Comparison of ENCODE assay signal across 24 cellular contexts in genomic region chr9:68730570-68731227, GRCh38. TPM values are rescaled to one million over a fixed set of nuclear protein-coding genes. Genes with fewer than 3 reads are reported as not detected.
A peak's percentile ranks its signal among the peaks of the same experiment; 100 is the strongest.
DNase-seq lines count a peak whose midpoint lies in the region; ATAC-seq, FAIRE-seq and TF ChIP-seq lines count a peak whose summit lies in the region.
"Had no signal": no experiment of that assay in that cellular context is flagged by ENCODE, and none has a peak within 500 bp of the region (broad histone marks: within the 10 kb centered on the region; RNA-seq: fewer than 3 reads in every experiment).

No MANE protein-coding gene starts in this region.

- CTCF ChIA-PET in K562 (lab: Yijun Ruan, JAX; ENCODE audit: low intra/inter-chr PET ratio): no interaction called here

- DNase-seq in GM12892 (ENCODE audit: insufficient read length): no peak
- DNase-seq in K562 (ENCODE audit: extremely low read depth in 1 of 4, low spot score in 3 of 4): no peak
- DNase-seq in left lung: no peak
- DNase-seq in small intestine: peak; percentile 92
- DNase-seq in tibial artery: no peak
- no peak for DNase-seq in uterus
- DNase-seq: 8988T; AML-193; C1 segment of cervical spinal cord; Calu3; CD8-positive, alpha-beta T cell; GOT3; HCEC 1CT; KG1; NCI-H1092 treated with DMSO at 0.1 percent for 48 hours; NCI-H1436 treated with DMSO at 0.1 percent for 48 hours; NCI-H2029; NCI-H226; NCI-H510A treated with DMSO at 0.1 percent for 48 hours; NCI-H82 had no signal

- H3K9me1 ChIP-seq in K562 (ENCODE audit: control insufficient read depth, insufficient read depth, low read length): no peaks in the 10 kb centered on the region

- in situ Hi-C loops in K562 (cut with MboI): no loop called here

- POLR2A ChIA-PET in K562 (lab: Yijun Ruan, JAX): interaction anchor here (0.6 kb wide), 1 partner anchor 18 kb away, joined by 3 read pairs; no protein-coding TSS in a partner anchor

- H3K36me3 ChIP-seq in K562 (ENCODE audit: control insufficient read depth, insufficient read depth, low read length) (no peaks in the 10 kb centered on the region), left lung (no peaks in the 10 kb centered on the region), small intestine (ENCODE audit: control insufficient read depth in 2 of 2, insufficient read depth in 2 of 2, low read length in 2 of 2) (no peaks in the 10 kb centered on the region), tibial artery (no peaks in the 10 kb centered on the region), uterus (no peaks in the 10 kb centered on the region)
- H3K36me3 ChIP-seq: SJSA1 had no signal

- 32% methylated on average over 2 of the region's 2 CpGs for WGBS in K562 (ENCODE audit: insufficient coverage, low coverage, missing lambda C conversion rate)
- 13 to 59% (median 32%) methylated on average over 2 of the region's 2 CpGs for WGBS in small intestine, 3 donors

- H3K27me3 ChIP-seq in K562 (ENCODE audit: control insufficient read depth in 2 of 2, insufficient read depth in 2 of 2, low read length in 2 of 2) (no peaks in the 10 kb centered on the region), left lung (no peaks in the 10 kb centered on the region), small intestine (ENCODE audit: control insufficient read depth in 2 of 2, insufficient read depth in 2 of 2, low read length in 2 of 2) (no peaks in the 10 kb centered on the region), tibial artery (no peaks in the 10 kb centered on the region), uterus (no peaks in the 10 kb centered on the region)
- H3K27me3 ChIP-seq: SJSA1 had no signal

- peaks cover 0 to 6% of the 10 kb centered on the region in 2 experiments; a peak in 2 of 5 replicates for H3K4me1 ChIP-seq in K562 (replicated peaks in 1 of 2; ENCODE audit: control insufficient read depth in 2 of 2, insufficient read depth in 2 of 2, low read length in 2 of 2)
- H3K4me1 ChIP-seq in left lung: no peaks in the 10 kb centered on the region
- peaks cover 8 to 14% of the 10 kb centered on the region in 2 donors for H3K4me1 ChIP-seq in small intestine (ENCODE audit: control insufficient read depth in 2 of 2, insufficient read depth in 1 of 2, low read depth in 1 of 2, low read length in 1 of 2)
- no peaks in the 10 kb centered on the region for H3K4me1 ChIP-seq in tibial artery
- no peaks in the 10 kb centered on the region for H3K4me1 ChIP-seq in uterus
- H3K4me1 ChIP-seq: SJSA1 had no signal

- H3K9ac ChIP-seq in K562 (ENCODE audit: insufficient read depth in 1 of 2, low read depth in 2 of 2, low read length in 2 of 2): no peak overlapping the region

- no peak for TF ChIP-seq EP300 in K562 (IDR thresholded peaks at IDR 0.05; ENCODE audit: low read length)

- FAIRE-seq in GM12892 (lab: Jason Lieb, UNC) (peak; percentile 78), K562 (lab: Jason Lieb, UNC) (peak; percentile 15), small intestine (lab: Jason Lieb, UNC) (no peak)
- FAIRE-seq: G401.6 had no signal

- ATAC-seq in K562 (no peak), left lung (peak; percentile 41), GM21515 (IDR thresholded peaks at IDR 0.05; ENCODE audit: unreplicated experiment) (no peak)
- ATAC-seq: CD8-positive, alpha-beta T cell; Right ventricle myocardium inferior had no signal

- no peak for TF ChIP-seq RAD21 in K562 (CRISPR knock-in tag; conservative IDR thresholded peaks at IDR 0.05 in 1 of 2, IDR thresholded peaks at IDR 0.05 in 1 of 2)

- H3K4me2 ChIP-seq in K562 (ENCODE audit: insufficient read depth, low read length): peak overlapping the region; percentile 27; the same call in 1 of the 2 replicates

- intact Hi-C loops in K562 (cut with micrococcal nuclease) (no loop called here), left lung (cut with DNase I) (no loop called here), tibial artery (cut with DNase I; ENCODE audit: low total_unique reads) (no loop called here), uterus (cut with DNase I; ENCODE audit: low total_unique reads) (no loop called here)

- peaks cover 14% of the 10 kb centered on the region for H3K79me2 ChIP-seq in K562 (ENCODE audit: control insufficient read depth, insufficient read depth, low read length)

- no peak for TF ChIP-seq CTCF in K562 (IDR thresholded peaks at IDR 0.05 in 2 of 3, conservative IDR thresholded peaks at IDR 0.05 in 1 of 3; ENCODE audit: insufficient read depth in 2 of 3, low read depth in 1 of 3, low read length in 3 of 3)
- no peak for TF ChIP-seq CTCF in left lung (IDR thresholded peaks at IDR 0.05)
- no peak for TF ChIP-seq CTCF in tibial artery (IDR thresholded peaks at IDR 0.05)
- TF ChIP-seq CTCF in uterus (IDR thresholded peaks at IDR 0.05): no peak

- no TSS peak for BruUV-seq in K562 (replicated peaks; lab: Mats Ljungman, UMichigan)

- TF ChIP-seq POLR2A in GM12892 (IDR thresholded peaks at IDR 0.05; ENCODE audit: low read depth, low read length): no peak
- no peak for TF ChIP-seq POLR2A in K562 (conservative IDR thresholded peaks at IDR 0.05)
- TF ChIP-seq POLR2A in uterus (IDR thresholded peaks at IDR 0.05): no peak

- H3K4me3 ChIP-seq in K562 (no peak overlapping the region), left lung (no peak overlapping the region), small intestine (ENCODE audit: low read depth in 1 of 2, low read length in 2 of 2) (no peak overlapping the region), tibial artery (no peak overlapping the region), uterus (no peak overlapping the region)
- H3K4me3 ChIP-seq: SJSA1 had no signal

- H3K9me3 ChIP-seq in K562 (replicated peaks; ENCODE audit: control insufficient read depth, insufficient read depth, low read depth, low read length) (no peaks in the 10 kb centered on the region), left lung (no peaks in the 10 kb centered on the region), small intestine (ENCODE audit: control insufficient read depth, low read depth) (no peaks in the 10 kb centered on the region), tibial artery (no peaks in the 10 kb centered on the region), uterus (no peaks in the 10 kb centered on the region)
- H3K9me3 ChIP-seq: SJSA1 had no signal

- H4K20me1 ChIP-seq in K562 (replicated peaks; ENCODE audit: control insufficient read depth, insufficient read depth, low read length): no peaks in the 10 kb centered on the region

- H2AFZ ChIP-seq in K562 (ENCODE audit: low read depth, low read length): no peak overlapping the region

- H3K27ac ChIP-seq in K562 (ENCODE audit: extremely low read depth, low read depth, low read length) (no peak overlapping the region), left lung (no peak overlapping the region), small intestine (ENCODE audit: low read depth in 1 of 2, low read length in 1 of 2) (peak overlapping the region; percentile 71 to 72), tibial artery (no peak overlapping the region), uterus (no peak overlapping the region)
- H3K27ac ChIP-seq: SJSA1 had no signal

TF ChIP-seq in K562, 482 proteins besides CTCF, POLR2A, EP300 and RAD21:
- TF ChIP-seq PTBP1 (IDR thresholded peaks at IDR 0.05; ENCODE audit: low read depth, low read length) (no peak), XRCC5 (IDR thresholded peaks at IDR 0.05; ENCODE audit: low read depth, low read length) (no peak), NFATC3 (IDR thresholded peaks at IDR 0.05) (no peak), CBX8 (IDR thresholded peaks at IDR 0.05; ENCODE audit: borderline replicate concordance, extremely low read depth, low read depth, low read length, poor library complexity, severe bottlenecking) (no peak), LEF1 (IDR thresholded peaks at IDR 0.05) (no peak), ZNF184 (CRISPR knock-in tag; IDR thresholded peaks at IDR 0.05) (no peak)

RNA-seq across cellular contexts. Expression of gene PIP5K1B, which starts 25.7 kb away (rescaled TPM):
- 12.6 TPM for polyA plus RNA-seq in GM12892 (2012; ENCODE audit: missing spikeins)
- total RNA-seq in K562 (2011; cell fraction: chromatin; rRNA removed; ENCODE audit: low replicate concordance): 11.7 and 37.8 TPM in 2 replicates
- total RNA-seq in K562 (2011; cell fraction: nucleolus; rRNA removed): 11.6 and 11.7 TPM in 2 replicates
- 19.9 and 36.8 TPM in 2 replicates for total RNA-seq in K562 (2011; cell fraction: nucleoplasm; rRNA removed)
- 3.8 and 3.9 TPM in 2 replicates for total RNA-seq in K562 (2014; rRNA removed)
- total RNA-seq in K562 (2014; rRNA removed; fragmentation: Illumina TruSeq; extraction: Trizol): 7.4 and 8.8 TPM in 2 replicates
- total RNA-seq in K562 (2015; rRNA removed; fragmentation: Illumina TruSeq; extraction: Trizol): 7.4 and 7.5 TPM in 2 replicates
- 9.6 and 10.4 TPM in 2 replicates for total RNA-seq in K562 (2021)
- polyA plus RNA-seq in K562 (2011; rRNA removed): 6.5 and 7.8 TPM in 2 replicates
- 2.5 and 4.5 TPM in 2 replicates for polyA plus RNA-seq in K562 (2011; cell fraction: cytosol; rRNA removed)
- polyA plus RNA-seq in K562 (2011; cell fraction: nucleus; rRNA removed): 5.7 and 7.2 TPM in 2 replicates
- 9.2 and 13.5 TPM in 2 replicates for polyA plus RNA-seq in K562 (2012)
- 10.6 and 12.9 TPM in 2 replicates for polyA plus RNA-seq in K562 (2014; fragmentation: Illumina TruSeq; extraction: Trizol)
- polyA plus RNA-seq in K562 (2014; fragmentation: Nextera tagmentation; extraction: Ambion mirVana): 1 to 10 TPM; 3.1 to 6.3 TPM
- polyA plus RNA-seq in K562 (2014; rRNA removed): 4.9 and 5.0 TPM in 2 replicates
- 12.3 and 14.2 TPM in 2 replicates for polyA minus RNA-seq in K562 (2011; rRNA and poly(A)+ RNA removed)
- polyA minus RNA-seq in K562 (2011; cell fraction: cytosol; rRNA and poly(A)+ RNA removed): 4.3 and 6.3 TPM in 2 replicates
- 12.3 and 27.8 TPM in 2 replicates for polyA minus RNA-seq in K562 (2011; cell fraction: nucleus; rRNA and poly(A)+ RNA removed)
- 10 to 100 TPM; 24.8 to 31.0 TPM for total RNA-seq in left lung
- 10 to 100 TPM; 28.8 to 54.0 (median 45.4) TPM for polyA plus RNA-seq in small intestine
- 1 to 10 TPM in 3 of 4 donors, under 1 TPM in 1; 0.29 to 8.2 (median 4.1) TPM for total RNA-seq in uterus
- total RNA-seq: SJSA1 had no signal

Comparison
In these comparisons a context has a peak if more than half of its experiments do, and no peak if none do; other contexts are left out.
1. H3K27ac ChIP-seq: peak in small intestine (2 of 2); none in K562 (single experiment), left lung (0 of 2), tibial artery (0 of 2) and uterus (0 of 2).